In the genomic region with DNA sequence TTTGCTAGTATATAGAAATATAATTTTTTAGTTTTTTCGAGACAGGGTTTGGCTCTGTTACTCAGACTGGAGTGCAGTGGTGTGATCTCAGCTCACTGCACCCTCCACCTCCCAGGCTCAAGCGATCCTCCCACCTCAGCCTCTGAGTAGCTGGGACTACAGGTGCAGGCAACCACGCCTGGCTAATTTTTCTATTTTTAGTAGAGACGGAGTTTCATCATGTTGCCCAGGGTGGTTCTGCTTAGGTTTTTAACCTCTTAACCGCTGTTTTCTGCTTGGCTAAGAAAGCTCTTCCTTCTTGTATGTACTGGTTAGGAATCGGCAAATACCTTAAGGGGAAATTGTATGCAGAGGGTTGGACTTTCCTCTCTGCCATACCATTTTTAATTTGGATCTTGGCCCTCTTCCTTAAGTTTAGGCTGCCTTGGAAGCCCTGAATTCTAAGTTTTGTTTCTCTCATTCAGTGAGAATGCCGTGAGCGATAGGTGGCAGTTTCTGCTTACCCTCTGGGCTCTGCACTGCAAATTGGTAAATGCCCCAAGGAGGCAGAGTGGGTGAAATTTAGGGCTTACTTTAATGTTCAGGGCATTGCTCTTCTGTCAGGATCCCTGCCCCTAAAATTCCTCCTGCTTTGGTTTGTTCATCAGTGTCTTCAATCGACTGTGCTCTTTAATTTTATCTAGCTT, we compare ENCODE assay signal across 9 cellular contexts. TPM values are rescaled to one million over a fixed set of nuclear protein-coding genes. Genes with fewer than 3 reads are reported as not detected.
DNase-seq lines count a peak whose midpoint lies in the region; ATAC-seq and TF ChIP-seq lines count a peak whose summit lies in the region.
"Had no signal": no experiment of that assay in that cellular context is flagged by ENCODE, and none has a peak within 500 bp of the region (broad histone marks: within the 10 kb centered on the region; RNA-seq: fewer than 3 reads in every experiment).

No MANE protein-coding gene starts in this region.

- peak overlapping the region; percentile 33 for H3K4me3 ChIP-seq in NB4 (ENCODE audit: low read depth, low read length)
- H3K4me3 ChIP-seq in thyroid gland (replicated peaks in 1 of 3): no peak overlapping the region
- H3K4me3 ChIP-seq in SJCRH30: no peak overlapping the region

- ATAC-seq in HG02763 (IDR thresholded peaks at IDR 0.05; ENCODE audit: unreplicated experiment): peak; percentile 75

- no peak overlapping the region for H3K4me3 Mint-ChIP-seq in activated CD4-positive, alpha-beta T cell treated with anti-CD3 and anti-CD28 coated beads, Interleukin-2, amount 10 ng/mL, durations not matched to agents 24 days and 14 days

- DNase-seq in activated CD4-positive, alpha-beta T cell treated with anti-CD3 and anti-CD28 coated beads, Interleukin-2, amount 10 ng/mL, durations not matched to agents 24 days and 14 days: peak; percentile 15
- no peak for DNase-seq in activated CD4-positive, alpha-beta T cell treated with anti-CD3 and anti-CD28 coated beads, Interleukin-2, amount 50 U/mL, for 48 hours
- DNase-seq in NB4 (ENCODE audit: low read depth) (peak; percentile 36), thyroid gland (peak; percentile 25 to 41), NCI-H2196 treated with DMSO at 0.1 percent for 48 hours (lab: John Stamatoyannopoulos, UW; ENCODE audit: unreplicated experiment) (no peak), iPS-NIHi7 (ENCODE audit: extremely low spot score) (no peak), SJCRH30 (no peak)
- DNase-seq: T1000 had no signal

- no peaks in the 10 kb centered on the region for H3K9me3 Mint-ChIP-seq in activated CD4-positive, alpha-beta T cell treated with anti-CD3 and anti-CD28 coated beads, Interleukin-2, amount 10 ng/mL, durations not matched to agents 24 days and 14 days

- H3K27ac ChIP-seq in thyroid gland (no peak overlapping the region), SJCRH30 (no peak overlapping the region)

- H3K9me3 ChIP-seq in thyroid gland (no peaks in the 10 kb centered on the region), SJCRH30 (replicated peaks) (no peaks in the 10 kb centered on the region)

- H3K4me1 Mint-ChIP-seq in activated CD4-positive, alpha-beta T cell treated with anti-CD3 and anti-CD28 coated beads, Interleukin-2, amount 10 ng/mL, durations not matched to agents 24 days and 14 days: peaks cover 2% of the 10 kb centered on the region

- H3K36me3 ChIP-seq in thyroid gland (no peaks in the 10 kb centered on the region), SJCRH30 (no peaks in the 10 kb centered on the region)

- TF ChIP-seq CTCF in NB4 (IDR thresholded peaks at IDR 0.05; ENCODE audit: low read depth, low read length): no peak
- no peak for TF ChIP-seq CTCF in thyroid gland (IDR thresholded peaks at IDR 0.05)

- no peak overlapping the region for H3K27ac Mint-ChIP-seq in activated CD4-positive, alpha-beta T cell treated with anti-CD3 and anti-CD28 coated beads, Interleukin-2, amount 10 ng/mL, durations not matched to agents 24 days and 14 days

- intact Hi-C loops in activated CD4-positive, alpha-beta T cell treated with anti-CD3 and anti-CD28 coated beads, Interleukin-2, amount 10 ng/mL, durations not matched to agents 24 days and 14 days (cut with micrococcal nuclease): no loop called here
- intact Hi-C loops in thyroid gland (cut with DNase I): no loop called here

- H3K27me3 ChIP-seq in thyroid gland: no peaks in the 10 kb centered on the region
- H3K27me3 ChIP-seq in SJCRH30: no peaks in the 10 kb centered on the region

- TF ChIP-seq POLR2A in NB4 (IDR thresholded peaks at IDR 0.05; ENCODE audit: extremely low read depth, insufficient read length) (no peak), thyroid gland (IDR thresholded peaks at IDR 0.05) (no peak)

- H3K4me1 ChIP-seq in thyroid gland (peaks cover 0 to 5% of the 10 kb centered on the region in 2 donors), SJCRH30 (no peaks in the 10 kb centered on the region)

- WGBS in thyroid gland, 2 donors: 51 to 55% methylated on average over 9 of the region's 9 CpGs

- H3K36me3 Mint-ChIP-seq in activated CD4-positive, alpha-beta T cell treated with anti-CD3 and anti-CD28 coated beads, Interleukin-2, amount 10 ng/mL, durations not matched to agents 24 days and 14 days (ENCODE audit: low read depth): no peaks in the 10 kb centered on the region

- peaks cover 12% of the 10 kb centered on the region for H3K27me3 Mint-ChIP-seq in activated CD4-positive, alpha-beta T cell treated with anti-CD3 and anti-CD28 coated beads, Interleukin-2, amount 10 ng/mL, durations not matched to agents 24 days and 14 days

RNA-seq across cellular contexts. Expression of a gene that starts 32.3 kb away (rescaled TPM):
- 0.77 and 0.83 TPM in 2 replicates for total RNA-seq in activated CD4-positive, alpha-beta T cell treated with anti-CD3 and anti-CD28 coated beads, Interleukin-2, amount 10 ng/mL, durations not matched to agents 24 days and 14 days
- 10 to 100 TPM in 3 of 4 donors, 1 to 10 TPM in 1; 5.6 to 24.8 (median 20.3) TPM for total RNA-seq in thyroid gland
- 1.0 and 2.2 TPM in 2 replicates for total RNA-seq in SJCRH30 (2014; rRNA removed; shearing (Covaris generic))

Comparison
In these comparisons a context has a peak if more than half of its experiments do, and no peak if none do; other contexts are left out.
1. DNase-seq: peak in activated CD4-positive, alpha-beta T cell treated with anti-CD3 and anti-CD28 coated beads, Interleukin-2, amount 10 ng/mL, durations not matched to agents 24 days and 14 days (single experiment), NB4 (single experiment) and thyroid gland (2 of 2); none in activated CD4-positive, alpha-beta T cell treated with anti-CD3 and anti-CD28 coated beads, Interleukin-2, amount 50 U/mL, for 48 hours (0 of 2), NCI-H2196 treated with DMSO at 0.1 percent for 48 hours (single experiment), iPS-NIHi7 (single experiment) and SJCRH30 (0 of 2).